ENCODE assay signal across 8 cellular contexts in the genomic region with DNA sequence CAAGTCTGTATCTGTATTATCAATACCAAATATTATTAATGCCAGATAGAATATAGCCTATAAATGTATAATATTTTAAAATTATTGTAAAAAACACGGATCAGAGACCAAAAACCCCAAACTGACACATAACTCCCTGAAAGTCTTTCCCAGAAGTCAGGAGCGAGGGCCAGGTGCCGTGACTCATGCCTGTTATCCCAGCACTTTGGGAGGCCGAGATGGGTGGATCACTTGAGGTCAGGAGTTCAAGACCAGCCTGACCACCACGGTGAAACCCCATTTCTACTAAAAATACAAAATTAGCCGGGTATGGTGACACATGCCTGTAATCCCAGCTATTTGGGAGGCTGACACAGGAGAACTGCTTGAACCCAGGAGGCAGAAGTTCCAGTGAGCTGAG. TPM values are rescaled to one million over a fixed set of nuclear protein-coding genes. Genes with fewer than 3 reads are reported as not detected.
DNase-seq lines count a peak whose midpoint lies in the region; ATAC-seq, FAIRE-seq and TF ChIP-seq lines count a peak whose summit lies in the region.
"Not testable (repeated sequence)": the region's sequence is repeated elsewhere in the genome, so short reads cannot be mapped to it uniquely, and the experiment has no call there.

No MANE protein-coding gene starts in this region.

- H3K9me3 Mint-ChIP-seq in GM23338: peaks cover 15% of the 10 kb centered on the region
- H3K9me3 Mint-ChIP-seq in activated T-cell treated with anti-CD3 and anti-CD28 coated beads, Interleukin-2, amount 50 U/mL, for 24 hours; memory B cell: not testable (repeated sequence)

- TF ChIP-seq RAD21 in K562 (CRISPR knock-in tag; conservative IDR thresholded peaks at IDR 0.05 in 1 of 2, IDR thresholded peaks at IDR 0.05 in 1 of 2): not testable (repeated sequence)

- POLR2A ChIA-PET in K562 (lab: Yijun Ruan, JAX): interaction anchor here (0.9 to 1.8 kb wide), 5 partner anchors 10 to 40 kb away, joined by 3 to 6 read pairs (median 4); a partner anchor contains a TSS

- ATAC-seq in GM23338; memory B cell (ENCODE audit: low read depth); gastrocnemius medialis: not testable (repeated sequence)
- ATAC-seq in K562 (peak; percentile 61), upper lobe of left lung (ENCODE audit: low FRiP score in 2 of 2) (peak in 1 of 2 donors; percentile 66)

- not testable (repeated sequence) for H3K36me3 ChIP-seq in GM23338 (ENCODE audit: insufficient read depth); fibroblast of lung (ENCODE audit: control insufficient read depth, insufficient read depth, low read length)
- H3K36me3 ChIP-seq in K562 (ENCODE audit: control insufficient read depth, insufficient read depth, low read length) (peaks cover 51% of the 10 kb centered on the region), gastrocnemius medialis (peaks cover 0 to 24% of the 10 kb centered on the region in 2 donors), upper lobe of left lung (peaks cover 0 to 28% (median 3%) of the 10 kb centered on the region in 4 donors)

- not testable (repeated sequence) for TF ChIP-seq EP300 in K562 (IDR thresholded peaks at IDR 0.05; ENCODE audit: low read length)
- TF ChIP-seq EP300 in upper lobe of left lung (IDR thresholded peaks at IDR 0.05): peak in 1 of 4 donors; percentile 26

- not testable (repeated sequence) for TF ChIP-seq POLR2A in K562 (conservative IDR thresholded peaks at IDR 0.05); gastrocnemius medialis (IDR thresholded peaks at IDR 0.05); upper lobe of left lung (IDR thresholded peaks at IDR 0.05)

- H3K4me3 ChIP-seq in GM23338; K562; fibroblast of lung (replicated peaks in 1 of 4; ENCODE audit: control extremely low read depth in 1 of 4, insufficient read depth in 1 of 4, low read depth in 3 of 4, low read length in 4 of 4); gastrocnemius medialis; upper lobe of left lung: not testable (repeated sequence)

- H3K36me3 Mint-ChIP-seq in GM23338 (ENCODE audit: low read depth): peaks cover 43% of the 10 kb centered on the region
- H3K36me3 Mint-ChIP-seq in activated T-cell treated with anti-CD3 and anti-CD28 coated beads, Interleukin-2, amount 50 U/mL, for 24 hours (ENCODE audit: low read depth): peaks cover 74% of the 10 kb centered on the region
- peaks cover 34% of the 10 kb centered on the region for H3K36me3 Mint-ChIP-seq in memory B cell

- H2AFZ ChIP-seq in GM23338; K562 (ENCODE audit: low read depth, low read length); fibroblast of lung (ENCODE audit: low read length): not testable (repeated sequence)

- CTCF ChIA-PET in K562 (lab: Yijun Ruan, JAX; ENCODE audit: low intra/inter-chr PET ratio): not testable (repeated sequence)

- FAIRE-seq in RCC 7860 (lab: Jason Lieb, UNC): not testable (repeated sequence)
- peak; percentile 65 for FAIRE-seq in K562 (lab: Jason Lieb, UNC)

- H4K20me1 ChIP-seq in GM23338 (replicated peaks; ENCODE audit: insufficient read depth): peaks cover 68% of the 10 kb centered on the region
- H4K20me1 ChIP-seq in K562 (replicated peaks; ENCODE audit: control insufficient read depth, insufficient read depth, low read length); fibroblast of lung (ENCODE audit: control insufficient read depth, extremely low read depth, insufficient read depth, low read length): not testable (repeated sequence)

- not testable (repeated sequence) for H3K27ac Mint-ChIP-seq in GM23338
- H3K27ac Mint-ChIP-seq in activated T-cell treated with anti-CD3 and anti-CD28 coated beads, Interleukin-2, amount 50 U/mL, for 24 hours: peak overlapping the region; percentile 97
- peak overlapping the region; percentile 87 for H3K27ac Mint-ChIP-seq in memory B cell

- H3K27me3 Mint-ChIP-seq in GM23338 (ENCODE audit: insufficient read depth, low read depth, poor library complexity); activated T-cell treated with anti-CD3 and anti-CD28 coated beads, Interleukin-2, amount 50 U/mL, for 24 hours; memory B cell: not testable (repeated sequence)

- not testable (repeated sequence) for H3F3A ChIP-seq in GM23338 (replicated peaks; ENCODE audit: low read depth)

- intact Hi-C loops in K562 (cut with micrococcal nuclease); gastrocnemius medialis (cut with DNase I; ENCODE audit: low total_unique reads): not testable (repeated sequence)

- not testable (repeated sequence) for DNase-seq in GM23338 (ENCODE audit: low spot score); activated T-cell treated with anti-CD3 and anti-CD28 coated beads, Interleukin-2, amount 50 U/mL, for 24 hours; memory B cell (ENCODE audit: low spot score in 2 of 2); gastrocnemius medialis
- peak; percentile 25 for DNase-seq in RCC 7860 (ENCODE audit: low spot score)
- peak in 1 of 4 experiments; percentile 58 for DNase-seq in K562 (ENCODE audit: extremely low read depth in 1 of 4, low spot score in 3 of 4)
- DNase-seq in fibroblast of lung (ENCODE audit: low read depth in 2 of 2): peak; percentile 38 to 74
- DNase-seq in upper lobe of left lung: peak in 1 of 2 donors; percentile 36

- TF ChIP-seq CTCF in GM23338 (conservative IDR thresholded peaks at IDR 0.05; ENCODE audit: low read depth in 2 of 2); K562 (IDR thresholded peaks at IDR 0.05 in 2 of 3, conservative IDR thresholded peaks at IDR 0.05 in 1 of 3; ENCODE audit: insufficient read depth in 2 of 3, low read depth in 1 of 3, low read length in 3 of 3); fibroblast of lung (conservative IDR thresholded peaks at IDR 0.05 in 1 of 2, IDR thresholded peaks at IDR 0.05 in 1 of 2; ENCODE audit: low read depth in 1 of 2, low read length in 2 of 2); gastrocnemius medialis (IDR thresholded peaks at IDR 0.05 in 4 of 5, conservative IDR thresholded peaks at IDR 0.05 in 1 of 5); upper lobe of left lung (IDR thresholded peaks at IDR 0.05): not testable (repeated sequence)

- not testable (repeated sequence) for H3K27me3 ChIP-seq in GM23338 (ENCODE audit: insufficient read depth); K562 (ENCODE audit: control insufficient read depth in 2 of 2, insufficient read depth in 2 of 2, low read length in 2 of 2); fibroblast of lung (ENCODE audit: control insufficient read depth, insufficient read depth, low read length); gastrocnemius medialis; upper lobe of left lung

- not testable (repeated sequence) for H3K9me1 ChIP-seq in K562 (ENCODE audit: control insufficient read depth, insufficient read depth, low read length)

- H3K9ac ChIP-seq in K562 (ENCODE audit: insufficient read depth in 1 of 2, low read depth in 2 of 2, low read length in 2 of 2); fibroblast of lung (ENCODE audit: insufficient read depth, low read length): not testable (repeated sequence)

- WGBS in K562 (ENCODE audit: insufficient coverage, low coverage, missing lambda C conversion rate): 3% methylated on average over 5 of the region's 6 CpGs
- 69 to 79% methylated on average over 6 of the region's 6 CpGs for WGBS in upper lobe of left lung, 2 donors

- H3K79me2 ChIP-seq in GM23338 (replicated peaks; ENCODE audit: insufficient read depth) (peaks cover 99% of the 10 kb centered on the region), K562 (ENCODE audit: control insufficient read depth, insufficient read depth, low read length) (peaks cover 86% of the 10 kb centered on the region), fibroblast of lung (ENCODE audit: control insufficient read depth, insufficient read depth, low read length) (peaks cover 94% of the 10 kb centered on the region)

- not testable (repeated sequence) for BruUV-seq in K562 (replicated peaks; lab: Mats Ljungman, UMichigan)

- not testable (repeated sequence) for H3K4me2 ChIP-seq in GM23338; K562 (ENCODE audit: insufficient read depth, low read length); fibroblast of lung (ENCODE audit: extremely low read depth, insufficient read depth, low read length)

- not testable (repeated sequence) for H3K4me1 ChIP-seq in GM23338 (ENCODE audit: insufficient read depth); fibroblast of lung (ENCODE audit: control insufficient read depth, extremely low read depth, insufficient read depth, low read length)
- H3K4me1 ChIP-seq in K562 (replicated peaks in 1 of 2; ENCODE audit: control insufficient read depth in 2 of 2, insufficient read depth in 2 of 2, low read length in 2 of 2): peaks cover 5 to 20% of the 10 kb centered on the region in 2 experiments; a peak in 3 of 5 replicates
- H3K4me1 ChIP-seq in gastrocnemius medialis: peaks cover 25 to 39% of the 10 kb centered on the region in 2 donors
- H3K4me1 ChIP-seq in upper lobe of left lung: peaks cover 20 to 43% (median 28%) of the 10 kb centered on the region in 4 donors

- not testable (repeated sequence) for H3K4me3 Mint-ChIP-seq in GM23338, memory B cell
- peak overlapping the region; percentile 68 for H3K4me3 Mint-ChIP-seq in activated T-cell treated with anti-CD3 and anti-CD28 coated beads, Interleukin-2, amount 50 U/mL, for 24 hours

- not testable (repeated sequence) for H3K9me2 ChIP-seq in GM23338 (ENCODE audit: insufficient read depth)

- not testable (repeated sequence) for H3K9me3 ChIP-seq in K562 (replicated peaks; ENCODE audit: control insufficient read depth, insufficient read depth, low read depth, low read length); fibroblast of lung (ENCODE audit: control insufficient read depth, insufficient read depth, low read depth, low read length); gastrocnemius medialis
- peaks cover 3 to 14% (median 7%) of the 10 kb centered on the region in 4 donors for H3K9me3 ChIP-seq in upper lobe of left lung

- H3K27ac ChIP-seq in GM23338 (ENCODE audit: low read depth) (peak overlapping the region; percentile 5; the same call in 1 of the 2 replicates), K562 (ENCODE audit: extremely low read depth, low read depth, low read length) (peak overlapping the region; percentile 57; the same call in 2 of the 3 replicates), fibroblast of lung (ENCODE audit: insufficient read depth, low read length) (peak overlapping the region; percentile 44), gastrocnemius medialis (peak overlapping the region; percentile 35 to 69 (median 55)), upper lobe of left lung (peak overlapping the region in 3 of 4 donors; percentile 45 to 71 (median 50))

- in situ Hi-C loops in K562 (cut with MboI); gastrocnemius medialis (cut with MboI; ENCODE audit: low sequenced_read_pairs in 4 of 4): not testable (repeated sequence)

- H3K4me1 Mint-ChIP-seq in GM23338: not testable (repeated sequence)
- peaks cover 89% of the 10 kb centered on the region for H3K4me1 Mint-ChIP-seq in activated T-cell treated with anti-CD3 and anti-CD28 coated beads, Interleukin-2, amount 50 U/mL, for 24 hours (ENCODE audit: low read depth)
- peaks cover 29% of the 10 kb centered on the region for H3K4me1 Mint-ChIP-seq in memory B cell

RNA-seq across cellular contexts. Expression of a gene that starts 35.5 kb away (rescaled TPM):
- 464 and 490 TPM in 2 replicates for total RNA-seq in GM23338 (2014; rRNA removed; shearing (Covaris generic))
- polyA plus RNA-seq in GM23338 (2016; fragmentation: Nextera tagmentation; extraction: Ambion mirVana) (248 and 295 TPM in 2 replicates), K562 (2011; rRNA removed) (245 and 359 TPM in 2 replicates), K562 (2014; fragmentation: Illumina TruSeq; extraction: Trizol) (218 and 243 TPM in 2 replicates), K562 (2014; fragmentation: Nextera tagmentation; extraction: Ambion mirVana) (10 to 100 TPM; 63.1 to 79.2 TPM), K562 (2014; rRNA removed) (151 and 178 TPM in 2 replicates), fibroblast of lung (510 and 666 TPM in 2 replicates)
- 25.2 and 50.9 TPM in 2 replicates for total RNA-seq in K562 (2011; cell fraction: chromatin; rRNA removed; ENCODE audit: low replicate concordance)
- 29.5 and 31.5 TPM in 2 replicates for total RNA-seq in K562 (2011; cell fraction: nucleolus; rRNA removed)
- 48.2 and 73.2 TPM in 2 replicates for total RNA-seq in K562 (2011; cell fraction: nucleoplasm; rRNA removed)
- total RNA-seq in K562 (2014; rRNA removed) (97.7 and 108 TPM in 2 replicates), K562 (2014; rRNA removed; fragmentation: Illumina TruSeq; extraction: Trizol) (276 and 301 TPM in 2 replicates), K562 (2015; rRNA removed; fragmentation: Illumina TruSeq; extraction: Trizol) (191 and 203 TPM in 2 replicates), K562 (2021) (263 and 267 TPM in 2 replicates), fibroblast of lung (247 and 323 TPM in 2 replicates), gastrocnemius medialis (10 to 100 TPM; 40.3 to 63.7 (median 48.4) TPM), upper lobe of left lung (100 to 1,000 TPM in 4 of 6 donors, 10 to 100 TPM in 2; 67.1 to 223 (median 176) TPM)
- 102 and 143 TPM in 2 replicates for polyA plus RNA-seq in K562 (2011; cell fraction: cytosol; rRNA removed)
- 48.6 and 76.4 TPM in 2 replicates for polyA plus RNA-seq in K562 (2011; cell fraction: nucleus; rRNA removed)
- 186 and 231 TPM in 2 replicates for polyA plus RNA-seq in K562 (2012)
- polyA minus RNA-seq in K562 (2011; rRNA and poly(A)+ RNA removed): 327 and 372 TPM in 2 replicates
- polyA minus RNA-seq in K562 (2011; cell fraction: cytosol; rRNA and poly(A)+ RNA removed): 162 and 201 TPM in 2 replicates
- 20.7 and 42.0 TPM in 2 replicates for polyA minus RNA-seq in K562 (2011; cell fraction: nucleus; rRNA and poly(A)+ RNA removed)
- 393 and 565 TPM in 2 replicates for polyA plus RNA-seq in fibroblast of lung (2012)
- 89.7 and 132 TPM in 2 replicates for polyA minus RNA-seq in fibroblast of lung (ENCODE audit: low replicate concordance)

RNA-seq across cellular contexts. Expression of a gene that starts 39.6 kb away (rescaled TPM):
- total RNA-seq in GM23338 (2014; rRNA removed; shearing (Covaris generic)): 23.5 and 24.7 TPM in 2 replicates
- 6.1 and 8.3 TPM in 2 replicates for polyA plus RNA-seq in GM23338 (2016; fragmentation: Nextera tagmentation; extraction: Ambion mirVana)
- 65.9 and 125 TPM in 2 replicates for total RNA-seq in K562 (2011; cell fraction: chromatin; rRNA removed; ENCODE audit: low replicate concordance)
- 40.0 and 49.9 TPM in 2 replicates for total RNA-seq in K562 (2011; cell fraction: nucleolus; rRNA removed)
- total RNA-seq in K562 (2011; cell fraction: nucleoplasm; rRNA removed): 73.1 and 114 TPM in 2 replicates
- total RNA-seq in K562 (2014; rRNA removed): 19.0 and 19.6 TPM in 2 replicates
- total RNA-seq in K562 (2014; rRNA removed; fragmentation: Illumina TruSeq; extraction: Trizol): 28.1 and 33.7 TPM in 2 replicates
- total RNA-seq in K562 (2015; rRNA removed; fragmentation: Illumina TruSeq; extraction: Trizol): 27.1 and 28.5 TPM in 2 replicates
- total RNA-seq in K562 (2021): 27.9 and 30.0 TPM in 2 replicates
- polyA plus RNA-seq in K562 (2011; rRNA removed): 11.8 and 12.8 TPM in 2 replicates
- polyA plus RNA-seq in K562 (2011; cell fraction: cytosol; rRNA removed): 3.0 and 5.7 TPM in 2 replicates
- 13.6 and 15.4 TPM in 2 replicates for polyA plus RNA-seq in K562 (2011; cell fraction: nucleus; rRNA removed)
- 21.8 and 24.0 TPM in 2 replicates for polyA plus RNA-seq in K562 (2012)
- polyA plus RNA-seq in K562 (2014; fragmentation: Illumina TruSeq; extraction: Trizol): 21.5 and 22.1 TPM in 2 replicates
- polyA plus RNA-seq in K562 (2014; fragmentation: Nextera tagmentation; extraction: Ambion mirVana): 1 to 10 TPM; 5.8 to 7.8 TPM
- polyA plus RNA-seq in K562 (2014; rRNA removed): 15.2 and 16.4 TPM in 2 replicates
- 41.0 and 44.7 TPM in 2 replicates for polyA minus RNA-seq in K562 (2011; rRNA and poly(A)+ RNA removed)
- polyA minus RNA-seq in K562 (2011; cell fraction: cytosol; rRNA and poly(A)+ RNA removed): 9.7 and 12.0 TPM in 2 replicates
- polyA minus RNA-seq in K562 (2011; cell fraction: nucleus; rRNA and poly(A)+ RNA removed): 13.3 and 27.4 TPM in 2 replicates
- total RNA-seq in fibroblast of lung: 49.1 and 69.9 TPM in 2 replicates
- polyA plus RNA-seq in fibroblast of lung: 11.4 and 12.3 TPM in 2 replicates
- polyA plus RNA-seq in fibroblast of lung (2012): 13.9 and 14.5 TPM in 2 replicates
- polyA minus RNA-seq in fibroblast of lung (ENCODE audit: low replicate concordance): 3.7 and 7.1 TPM in 2 replicates
- total RNA-seq in gastrocnemius medialis: 10 to 100 TPM; 13.5 to 27.1 (median 22.0) TPM
- total RNA-seq in upper lobe of left lung: 10 to 100 TPM; 59.7 to 71.0 (median 66.3) TPM

Comparison
In these comparisons a context has a peak if more than half of its experiments do, and no peak if none do; other contexts are left out.
1. H3K27ac ChIP-seq: peak in every context shown above with its lines; median percentile 57 in K562; 55 in gastrocnemius medialis; 50 in upper lobe of left lung; 44 in fibroblast of lung; 5 in GM23338.